ENCODE assay signal across 8 cellular contexts in genomic region chr19:19064811-19065745, GRCh38. TPM values are rescaled to one million over a fixed set of nuclear protein-coding genes. Genes with fewer than 3 reads are reported as not detected.
DNase-seq lines count a peak whose midpoint lies in the region; ATAC-seq, FAIRE-seq and TF ChIP-seq lines count a peak whose summit lies in the region.

No MANE protein-coding gene starts in this region.

- intact Hi-C loops in IMR-90 (cut with micrococcal nuclease), result loop anchor here (10.0 kb wide), 1 partner anchor 110 kb away; the partner anchor contains the start of gene MEF2B

- TF ChIP-seq POLR2A in IMR-90 (IDR thresholded peaks at IDR 0.05; ENCODE audit: low read depth, low read length), result no peak
- TF ChIP-seq POLR2A in gastroesophageal sphincter (IDR thresholded peaks at IDR 0.05), result no peak
- no peak for TF ChIP-seq POLR2A in H54 (IDR thresholded peaks at IDR 0.05; ENCODE audit: low read depth, low read length)

- H3K23ac ChIP-seq in IMR-90 (ENCODE audit: low read depth, low read length), result peak overlapping the region; percentile 72; the same call in 1 of the 2 replicates

- no peak for TF ChIP-seq EP300 in gastroesophageal sphincter (IDR thresholded peaks at IDR 0.05)

- WGBS in IMR-90 (ENCODE audit: extremely low coverage in 2 of 2, insufficient read length in 1 of 2), 2 experiments, result 0% methylated on average over 2 of the region's 25 CpGs; no CpG with 5 or more reads in 1 of the 2 experiments
- WGBS in gastroesophageal sphincter (ENCODE audit: low coverage in 1 of 2), 2 donors, result 4 to 8% methylated on average over 8 to 23 of the region's 25 CpGs

- no peak for TF ChIP-seq RAD21 in IMR-90 (IDR thresholded peaks at IDR 0.05; ENCODE audit: low read length)

- H3K4ac ChIP-seq in IMR-90 (ENCODE audit: low read depth, low read length), result no peak overlapping the region

- no peak for FAIRE-seq in H54 (lab: Jason Lieb, UNC)

- H4K8ac ChIP-seq in IMR-90 (ENCODE audit: low read depth in 2 of 2, low read length in 2 of 2), result no peak overlapping the region; a peak in 1 of 4 replicates

- no peak overlapping the region for H2AK5ac ChIP-seq in IMR-90 (ENCODE audit: low read depth, low read length)

- POLR2A ChIA-PET in IMR-90 (lab: Charles Lee; ENCODE audit: unreplicated experiment), result no interaction called here

- no peak overlapping the region for H3K14ac ChIP-seq in IMR-90 (replicated peaks; ENCODE audit: low read depth, low read length)

- no peak overlapping the region for H2BK120ac ChIP-seq in IMR-90 (ENCODE audit: low read depth, low read length)

- H3K9me3 ChIP-seq in BLaER1 treated with 17β-estradiol and CSF1 and Interleukin-3, amounts not matched to agents 10 nM and 100 nM (replicated peaks in 1 of 11), result no peaks in the 10 kb centered on the region
- H3K9me3 ChIP-seq in IMR-90 (ENCODE audit: control insufficient read depth, insufficient read depth, low read length) (no peaks in the 10 kb centered on the region), gastroesophageal sphincter (no peaks in the 10 kb centered on the region)

- H4K91ac ChIP-seq in IMR-90 (ENCODE audit: insufficient read depth, low read depth, low read length), result no peak overlapping the region

- H3K56ac ChIP-seq in IMR-90 (ENCODE audit: extremely low read depth, insufficient read depth, low read length), result no peak overlapping the region

- ATAC-seq in IMR-90 (ENCODE audit: low read depth), result no peak
- ATAC-seq in gastroesophageal sphincter, result no peak

- peaks cover 6 to 23% of the 10 kb centered on the region in 2 experiments; a peak in 2 of 4 replicates for H3K79me1 ChIP-seq in IMR-90 (ENCODE audit: low read depth in 1 of 2, low read length in 2 of 2)

- H3K9ac ChIP-seq in BLaER1 treated with 17β-estradiol and CSF1 and Interleukin-3, amounts not matched to agents 10 nM and 100 nM, result peak overlapping the region; percentile 70 to 82 (median 77)
- H3K9ac ChIP-seq in IMR-90 (ENCODE audit: low read depth, low read length), result peak overlapping the region; percentile 55; the same call in 1 of the 2 replicates

- no peak overlapping the region for H4K5ac ChIP-seq in IMR-90 (ENCODE audit: low read depth, low read length)

- in situ Hi-C loops in IMR-90 (cut with MboI; ENCODE audit: low sequenced_read_pairs), result no loop called here

- CTCF ChIA-PET in IMR-90 (lab: Yijun Ruan, JAX), result no interaction called here

- BruUV-seq in IMR-90 (replicated peaks; lab: Mats Ljungman, UMichigan), result no TSS peak

- H2BK15ac ChIP-seq in IMR-90 (ENCODE audit: low read depth, low read length), result no peak overlapping the region

- dilution Hi-C loops in IMR-90 (cut with HindIII; ENCODE audit: low sequenced_read_pairs, unreplicated experiment), result no loop called here

- peaks cover 47 to 77% (median 71%) of the 10 kb centered on the region in 10 experiments for H3K4me1 ChIP-seq in BLaER1 treated with 17β-estradiol and CSF1 and Interleukin-3, amounts not matched to agents 10 nM and 100 nM
- H3K4me1 ChIP-seq in IMR-90 (ENCODE audit: control insufficient read depth, insufficient read depth, low read length) (peaks cover 13% of the 10 kb centered on the region), gastroesophageal sphincter (peaks cover 0 to 63% (median 18%) of the 10 kb centered on the region in 3 donors)

- TF ChIP-seq CTCF in IMR-90 (conservative IDR thresholded peaks at IDR 0.05; ENCODE audit: low read depth, low read length) (no peak), gastroesophageal sphincter (IDR thresholded peaks at IDR 0.05) (no peak)

- no peak overlapping the region for H2BK20ac ChIP-seq in IMR-90 (ENCODE audit: low read depth, low read length)

- no peak overlapping the region for H2BK5ac ChIP-seq in IMR-90 (ENCODE audit: low read depth, low read length, poor library complexity, severe bottlenecking)

- peak overlapping the region; percentile 69 to 83 (median 74) for H3K4me3 ChIP-seq in BLaER1 treated with 17β-estradiol and CSF1 and Interleukin-3, amounts not matched to agents 10 nM and 100 nM
- peak overlapping the region; percentile 64 for H3K4me3 ChIP-seq in IMR-90 (ENCODE audit: insufficient read depth, low read depth, low read length)
- H3K4me3 ChIP-seq in gastroesophageal sphincter, result peak overlapping the region; percentile 56 to 94

- H3K9me1 ChIP-seq in IMR-90 (ENCODE audit: insufficient read depth, low read length), result peaks cover 13% of the 10 kb centered on the region

- H2AFZ ChIP-seq in IMR-90 (replicated peaks; ENCODE audit: low read length, poor library complexity), result peak overlapping the region; percentile 91

- peaks cover 0 to 20% (median 13%) of the 10 kb centered on the region in 11 experiments; a peak in 18 of 22 replicates for H3K36me3 ChIP-seq in BLaER1 treated with 17β-estradiol and CSF1 and Interleukin-3, amounts not matched to agents 10 nM and 100 nM
- H3K36me3 ChIP-seq in IMR-90 (ENCODE audit: control insufficient read depth, insufficient read depth, low read length), result no peaks in the 10 kb centered on the region
- H3K36me3 ChIP-seq in gastroesophageal sphincter, result no peaks in the 10 kb centered on the region

- DNase-seq in IMR-90 (no peak), activated T-cell treated with anti-CD3 and anti-CD28 coated beads for 48 hours (ENCODE audit: low read depth) (peak; percentile 18), retina (peak; percentile 50), H54 (ENCODE audit: insufficient read length, low spot score) (no peak), mesenteric fat pad (ENCODE audit: low spot score) (no peak), amniotic stem cell (lab: John Stamatoyannopoulos, UW) (no peak)

- peak overlapping the region; percentile 79 to 100 (median 99) for H3K4me2 ChIP-seq in BLaER1 treated with 17β-estradiol and CSF1 and Interleukin-3, amounts not matched to agents 10 nM and 100 nM
- peak overlapping the region; percentile 90 for H3K4me2 ChIP-seq in IMR-90 (ENCODE audit: low read depth, low read length)

- peak overlapping the region; percentile 77 for H2AK9ac ChIP-seq in IMR-90 (replicated peaks; ENCODE audit: low read depth, low read length, poor library complexity)

- peaks cover 0 to 17% (median 0%) of the 10 kb centered on the region in 11 experiments; a peak in 5 of 22 replicates for H4K20me1 ChIP-seq in BLaER1 treated with 17β-estradiol and CSF1 and Interleukin-3, amounts not matched to agents 10 nM and 100 nM
- H4K20me1 ChIP-seq in IMR-90 (ENCODE audit: insufficient read depth, low read length), result 0 out of 2 replicates have a peak, but pooled peaks cover 6% of the 10 kb centered on the region

- H3K27me3 ChIP-seq in BLaER1 treated with 17β-estradiol and CSF1 and Interleukin-3, amounts not matched to agents 10 nM and 100 nM, result no peaks in the 10 kb centered on the region
- H3K27me3 ChIP-seq in IMR-90 (ENCODE audit: control insufficient read depth, insufficient read depth, low read length), result no peaks in the 10 kb centered on the region
- H3K27me3 ChIP-seq in gastroesophageal sphincter, result no peaks in the 10 kb centered on the region

- peak overlapping the region in 10 of 11 experiments; percentile 26 to 77 (median 71); a peak in 19 of 22 replicates for H3K27ac ChIP-seq in BLaER1 treated with 17β-estradiol and CSF1 and Interleukin-3, amounts not matched to agents 10 nM and 100 nM
- H3K27ac ChIP-seq in IMR-90 (ENCODE audit: insufficient read depth, low read length), result no peak overlapping the region
- peak overlapping the region in 3 of 4 donors; percentile 51 to 92 (median 84) for H3K27ac ChIP-seq in gastroesophageal sphincter

- H3K18ac ChIP-seq in IMR-90 (ENCODE audit: low read depth, low read length), result no peak overlapping the region

TF ChIP-seq in IMR-90, 13 proteins besides CTCF, POLR2A, EP300 and RAD21 (continues in another document):
- TF ChIP-seq BHLHE40 (IDR thresholded peaks at IDR 0.05; ENCODE audit: low read depth, low read length), result no peak
- no peak for TF ChIP-seq MAZ (IDR thresholded peaks at IDR 0.05; ENCODE audit: borderline replicate concordance, low read depth, low read length)
- no peak for TF ChIP-seq MAFK (IDR thresholded peaks at IDR 0.05; ENCODE audit: low read depth, low read length)
- no peak for TF ChIP-seq USF2 (IDR thresholded peaks at IDR 0.05; ENCODE audit: low read depth, low read length)
- TF ChIP-seq CHD1 (IDR thresholded peaks at IDR 0.05; ENCODE audit: low read depth, low read length), result no peak
- TF ChIP-seq CEBPB (IDR thresholded peaks at IDR 0.05; ENCODE audit: low read depth, low read length), result no peak
- TF ChIP-seq FOS (IDR thresholded peaks at IDR 0.05; ENCODE audit: low read depth, low read length), result no peak
- TF ChIP-seq SMC3 (IDR thresholded peaks at IDR 0.05; ENCODE audit: low read depth, low read length), result no peak
- TF ChIP-seq RCOR1 (IDR thresholded peaks at IDR 0.05; ENCODE audit: insufficient replicate concordance, low read length), result no peak
- TF ChIP-seq MXI1 (IDR thresholded peaks at IDR 0.05; ENCODE audit: borderline replicate concordance, low read depth, low read length), result no peak

RNA-seq across cellular contexts. Expression of gene SLC25A42, which starts 1.3 kb away (rescaled TPM):
- 1.9 and 2.0 TPM in 2 replicates for total RNA-seq in IMR-90 (2012; rRNA removed)
- polyA plus RNA-seq in IMR-90 (2012; rRNA removed), result 8.6 and 9.9 TPM in 2 replicates
- 5.5 and 11.2 TPM in 2 replicates for polyA plus RNA-seq in IMR-90 (2012; cell fraction: cytosol; rRNA removed)
- 20.2 and 34.5 TPM in 2 replicates for polyA plus RNA-seq in IMR-90 (2012; cell fraction: nucleus; rRNA removed; ENCODE audit: low replicate concordance)
- total RNA-seq in gastroesophageal sphincter, result 10 to 100 TPM in 3 of 4 donors, 1 to 10 TPM in 1; 8.8 to 16.0 (median 12.9) TPM
- total RNA-seq in mesenteric fat pad, result 8.4 TPM

RNA-seq across cellular contexts. Expression of gene ARMC6, which starts 31.7 kb away (rescaled TPM):
- total RNA-seq in IMR-90 (2012; rRNA removed) (46.7 and 52.7 TPM in 2 replicates), gastroesophageal sphincter (10 to 100 TPM; 15.9 to 24.0 (median 19.2) TPM), mesenteric fat pad (18.1 TPM)
- polyA plus RNA-seq in IMR-90 (2012; rRNA removed), result 41.5 and 44.7 TPM in 2 replicates
- polyA plus RNA-seq in IMR-90 (2012; cell fraction: cytosol; rRNA removed), result 31.4 and 45.1 TPM in 2 replicates
- 19.1 and 45.5 TPM in 2 replicates for polyA plus RNA-seq in IMR-90 (2012; cell fraction: nucleus; rRNA removed; ENCODE audit: low replicate concordance)

RNA-seq across cellular contexts. Expression of gene SUGP2, which starts 31.8 kb away (rescaled TPM):
- total RNA-seq in IMR-90 (2012; rRNA removed) (23.3 and 25.8 TPM in 2 replicates), gastroesophageal sphincter (10 to 100 TPM; 18.6 to 57.4 (median 35.2) TPM), mesenteric fat pad (58.8 TPM)
- polyA plus RNA-seq in IMR-90 (2012; rRNA removed), result 58.5 and 69.2 TPM in 2 replicates
- polyA plus RNA-seq in IMR-90 (2012; cell fraction: cytosol; rRNA removed), result 17.8 and 19.2 TPM in 2 replicates
- 366 and 435 TPM in 2 replicates for polyA plus RNA-seq in IMR-90 (2012; cell fraction: nucleus; rRNA removed; ENCODE audit: low replicate concordance)

Comparison
In these comparisons a context has a peak if more than half of its experiments do, and no peak if none do; other contexts are left out.
1. DNase-seq: peak in activated T-cell treated with anti-CD3 and anti-CD28 coated beads for 48 hours (single experiment) and retina (single experiment); none in IMR-90 (single experiment), H54 (single experiment), mesenteric fat pad (single experiment) and amniotic stem cell (single experiment).
2. Peak in every context shown above with its lines, with median percentiles within 50 percentile points of each other: H3K4me3 ChIP-seq.